In genomic region chr9:97501177-97501971, GRCh38 we compare ENCODE assay signal across 8 cellular contexts. TPM values are rescaled to one million over a fixed set of nuclear protein-coding genes. Genes with fewer than 3 reads are reported as not detected.
DNase-seq lines count a peak whose midpoint lies in the region; ATAC-seq and TF ChIP-seq lines count a peak whose summit lies in the region.

TMOD1 (plus strand) TSS chr9:97501666; CDS start chr9:97524189, 22,523 bp downstream.

- H3K4me3 ChIP-seq in neutrophil (ENCODE audit: low read depth in 1 of 2, low read length in 1 of 2) (peak within 1 kb of the TSS; percentile 32 to 65), urinary bladder (ENCODE audit: low read depth, low read length) (peak within 1 kb of the TSS; percentile 96)

- under 1% methylated on average over 82 of the region's 87 CpGs for WGBS in urinary bladder

- peaks cover 8% of the 10 kb centered on the region for H3K36me3 ChIP-seq in neutrophil
- no peaks in the 10 kb centered on the region for H3K36me3 ChIP-seq in urinary bladder (ENCODE audit: insufficient read depth)

- H3K27me3 ChIP-seq in neutrophil: peaks cover 80% of the 10 kb centered on the region

- H3K9me3 ChIP-seq in neutrophil: no peaks in the 10 kb centered on the region

- H3K4me1 ChIP-seq in neutrophil (ENCODE audit: control insufficient read depth in 1 of 2, insufficient read depth in 1 of 2, low read depth in 1 of 2, low read length in 1 of 2) (peaks cover 11 to 17% of the 10 kb centered on the region in 2 experiments), urinary bladder (ENCODE audit: insufficient read depth) (no peaks in the 10 kb centered on the region)

- TF ChIP-seq CTCF in neutrophil (IDR thresholded peaks at IDR 0.05): no peak

- ATAC-seq in HG03342 (IDR thresholded peaks at IDR 0.05; ENCODE audit: unreplicated experiment): peak; percentile 49

- H3K27ac ChIP-seq in neutrophil (no peak within 1 kb of the TSS), urinary bladder (ENCODE audit: low read depth) (peak within 1 kb of the TSS; percentile 62)

- peak; percentile 75 for DNase-seq in CD1c-positive myeloid dendritic cell (ENCODE audit: extremely low spot score)
- peak; percentile 85 for DNase-seq in GM19238 (ENCODE audit: insufficient read length, low spot score)
- peak; percentile 45 for DNase-seq in NOMO-1 treated with dmso at 0.1 percent for 144 hours (lab: John Stamatoyannopoulos, UW; ENCODE audit: unreplicated experiment)
- peak; percentile 22 for DNase-seq in activated T-helper 9 cell treated with anti-CD3 and anti-CD28 coated beads, Interleukin-2, amount 50 U/mL, for 16 hours (ENCODE audit: low read depth)
- DNase-seq in globus pallidus (ENCODE audit: low spot score): peak; percentile 81

RNA-seq across cellular contexts. Expression of gene TMOD1, which starts in this region (rescaled TPM):
- 9.3 TPM for total RNA-seq in urinary bladder
- 36.6 TPM for polyA plus RNA-seq in urinary bladder

Comparison
In these comparisons a context has a peak if more than half of its experiments do, and no peak if none do; other contexts are left out.
1. DNase-seq: peak in every context shown above with its lines; median percentile 85 in GM19238; 81 in globus pallidus; 75 in CD1c-positive myeloid dendritic cell; 45 in NOMO-1 treated with dmso at 0.1 percent for 144 hours; 22 in activated T-helper 9 cell treated with anti-CD3 and anti-CD28 coated beads, Interleukin-2, amount 50 U/mL, for 16 hours.